9 cellular contexts compared by ENCODE assay signal in the genomic region with DNA sequence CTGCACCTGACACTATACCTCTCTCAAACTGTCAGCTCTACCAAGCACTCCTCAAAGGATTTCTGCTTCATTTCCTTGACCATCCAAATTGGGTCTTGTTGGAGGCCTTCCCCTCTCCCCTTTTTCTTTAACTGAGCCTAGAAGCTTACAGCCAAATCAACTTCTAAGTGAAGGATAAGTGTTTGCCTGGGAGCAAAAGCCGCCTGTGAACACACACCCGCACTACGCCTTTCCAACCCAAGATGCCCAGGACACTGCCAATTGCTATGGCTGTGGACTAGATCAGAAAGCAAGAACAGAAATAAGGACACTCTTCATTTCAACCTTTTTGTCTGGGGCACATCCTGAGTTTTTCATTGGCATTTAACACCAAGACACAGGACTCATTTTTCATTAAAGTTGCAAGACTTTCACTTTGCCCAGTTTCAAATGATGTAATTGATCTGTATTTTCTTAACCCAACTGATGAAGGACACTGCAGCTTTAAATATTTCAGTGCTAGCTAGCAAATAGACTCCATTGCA. TPM values are rescaled to one million over a fixed set of nuclear protein-coding genes. Genes with fewer than 3 reads are reported as not detected.
A peak's percentile ranks its signal among the peaks of the same experiment; 100 is the strongest.
DNase-seq lines count a peak whose midpoint lies in the region; ATAC-seq, FAIRE-seq and TF ChIP-seq lines count a peak whose summit lies in the region.
"Had no signal": no experiment of that assay in that cellular context is flagged by ENCODE, and none has a peak within 500 bp of the region (broad histone marks: within the 10 kb centered on the region; RNA-seq: fewer than 3 reads in every experiment).

No MANE protein-coding gene starts in this region.

- H3K9me3 ChIP-seq in heart left ventricle (no peaks in the 10 kb centered on the region), muscle layer of colon (ENCODE audit: low read length) (no peaks in the 10 kb centered on the region), upper lobe of left lung (no peaks in the 10 kb centered on the region)

- H3K4me1 ChIP-seq in heart left ventricle (peaks cover 0 to 53% (median 21%) of the 10 kb centered on the region in 12 donors), muscle layer of colon (ENCODE audit: insufficient read depth, low read length) (peaks cover 23% of the 10 kb centered on the region), upper lobe of left lung (peaks cover 20 to 37% (median 33%) of the 10 kb centered on the region in 4 donors)

- peak overlapping the region; percentile 34 for H3K9ac ChIP-seq in muscle layer of colon (ENCODE audit: low read length)

- TF ChIP-seq CTCF in heart left ventricle (IDR thresholded peaks at IDR 0.05): no peak
- no peak for TF ChIP-seq CTCF in dorsolateral prefrontal cortex (IDR thresholded peaks at IDR 0.05 in 54 of 56, conservative IDR thresholded peaks at IDR 0.05 in 2 of 56; ENCODE audit: low read depth in 1 of 56, partially characterized antibody in 56 of 56)
- TF ChIP-seq CTCF in upper lobe of left lung (IDR thresholded peaks at IDR 0.05): no peak

- intact Hi-C loops in heart left ventricle (cut with DNase I) (loop anchor here in 5 of 10 donors (2.0 to 10.0 kb wide), 6 partner anchors 53 to 197 kb away; partner anchors contain the start of genes CPEB3 (in 3 of the 5) and MARCHF5 (in 3 of the 5)), cardiac septum (cut with DNase I) (loop anchor here (5.0 to 10.0 kb wide), 2 partner anchors 39 to 153 kb away; no protein-coding TSS in a partner anchor), dorsolateral prefrontal cortex (cut with DNase I) (loop anchor here in 1 of 2 donors (5.0 kb wide), 2 partner anchors 91 to 334 kb away; partner anchors contain the start of gene IDE)

- TF ChIP-seq EP300 in upper lobe of left lung (IDR thresholded peaks at IDR 0.05): no peak

- no peak for ATAC-seq in heart left ventricle
- no peak for ATAC-seq in upper lobe of left lung (ENCODE audit: low FRiP score in 2 of 2)
- ATAC-seq in GM19467 (IDR thresholded peaks at IDR 0.05; ENCODE audit: unreplicated experiment): no peak
- ATAC-seq in HG03565 (IDR thresholded peaks at IDR 0.05; ENCODE audit: unreplicated experiment): no peak

- peak overlapping the region; percentile 49 to 82 (median 75) for H3K4me3 ChIP-seq in heart left ventricle
- H3K4me3 ChIP-seq in dorsolateral prefrontal cortex: peak overlapping the region; percentile 60 to 94 (median 81)
- H3K4me3 ChIP-seq in muscle layer of colon (ENCODE audit: low read depth in 1 of 2, low read length in 2 of 2): peak overlapping the region; percentile 60 to 83
- H3K4me3 ChIP-seq in upper lobe of left lung: peak overlapping the region in 3 of 4 donors; percentile 59 to 75 (median 65)

- no peak for DNase-seq in heart left ventricle
- no peak for DNase-seq in cardiac septum (ENCODE audit: low spot score)
- peak in 1 of 10 donors; percentile 26 for DNase-seq in dorsolateral prefrontal cortex
- peak in 1 of 2 donors; percentile 26 for DNase-seq in upper lobe of left lung
- DNase-seq in RCC 7860 (ENCODE audit: low spot score): no peak
- DNase-seq: central memory CD4-positive, alpha-beta T cell had no signal

- H3K36me3 ChIP-seq in heart left ventricle (peaks cover 0 to 25% (median 3%) of the 10 kb centered on the region in 9 donors), muscle layer of colon (ENCODE audit: insufficient read depth, low read length) (no peaks in the 10 kb centered on the region), upper lobe of left lung (no peaks in the 10 kb centered on the region)

- 62 to 84% (median 70%) methylated on average over 3 of the region's 3 CpGs for WGBS in heart left ventricle, 4 donors
- WGBS in upper lobe of left lung, 2 donors: 53 to 59% methylated on average over 3 of the region's 3 CpGs

- TF ChIP-seq POLR2A in heart left ventricle (IDR thresholded peaks at IDR 0.05): no peak
- no peak for TF ChIP-seq POLR2A in upper lobe of left lung (IDR thresholded peaks at IDR 0.05)

- H3K27ac ChIP-seq in heart left ventricle (peak overlapping the region; percentile 62 to 91 (median 88)), dorsolateral prefrontal cortex (peak overlapping the region in 54 of 59 donors; percentile 11 to 99 (median 97)), muscle layer of colon (ENCODE audit: low read depth, low read length) (no peak overlapping the region), upper lobe of left lung (peak overlapping the region in 1 of 4 donors; percentile 91)

- H3K27me3 ChIP-seq in heart left ventricle (no peaks in the 10 kb centered on the region), dorsolateral prefrontal cortex (no peaks in the 10 kb centered on the region), muscle layer of colon (ENCODE audit: control insufficient read depth in 1 of 2, insufficient read depth in 2 of 2, low read length in 2 of 2) (no peaks in the 10 kb centered on the region), upper lobe of left lung (no peaks in the 10 kb centered on the region)

- FAIRE-seq in RCC 7860 (lab: Jason Lieb, UNC): no peak

RNA-seq across cellular contexts. Expression of gene CPEB3, which starts 52.8 kb away (rescaled TPM):
- 10 to 100 TPM in 5 of 9 donors, 1 to 10 TPM in 4; 6.2 to 17.2 (median 10.1) TPM for total RNA-seq in heart left ventricle
- 1 to 10 TPM; 1.5 to 3.4 TPM for polyA plus RNA-seq in heart left ventricle
- total RNA-seq in cardiac septum: 8.3 TPM
- total RNA-seq in dorsolateral prefrontal cortex: 10 to 100 TPM; 22.9 to 71.6 (median 53.0) TPM
- 10 to 100 TPM in 2 of 6 donors, 1 to 10 TPM in 4; 5.2 to 12.6 (median 7.2) TPM for total RNA-seq in upper lobe of left lung

RNA-seq across cellular contexts. Expression of gene MARCHF5, which starts 52.8 kb away (rescaled TPM):
- total RNA-seq in heart left ventricle (10 to 100 TPM; 14.8 to 55.7 (median 29.4) TPM), cardiac septum (32.1 TPM), dorsolateral prefrontal cortex (10 to 100 TPM; 20.9 to 46.0 (median 34.0) TPM), upper lobe of left lung (10 to 100 TPM in 5 of 6 donors, 1 to 10 TPM in 1; 8.4 to 56.5 (median 22.6) TPM)
- polyA plus RNA-seq in heart left ventricle: 10 to 100 TPM; 11.8 to 39.4 TPM
